8 cellular contexts compared by ENCODE assay signal in the genomic region with DNA sequence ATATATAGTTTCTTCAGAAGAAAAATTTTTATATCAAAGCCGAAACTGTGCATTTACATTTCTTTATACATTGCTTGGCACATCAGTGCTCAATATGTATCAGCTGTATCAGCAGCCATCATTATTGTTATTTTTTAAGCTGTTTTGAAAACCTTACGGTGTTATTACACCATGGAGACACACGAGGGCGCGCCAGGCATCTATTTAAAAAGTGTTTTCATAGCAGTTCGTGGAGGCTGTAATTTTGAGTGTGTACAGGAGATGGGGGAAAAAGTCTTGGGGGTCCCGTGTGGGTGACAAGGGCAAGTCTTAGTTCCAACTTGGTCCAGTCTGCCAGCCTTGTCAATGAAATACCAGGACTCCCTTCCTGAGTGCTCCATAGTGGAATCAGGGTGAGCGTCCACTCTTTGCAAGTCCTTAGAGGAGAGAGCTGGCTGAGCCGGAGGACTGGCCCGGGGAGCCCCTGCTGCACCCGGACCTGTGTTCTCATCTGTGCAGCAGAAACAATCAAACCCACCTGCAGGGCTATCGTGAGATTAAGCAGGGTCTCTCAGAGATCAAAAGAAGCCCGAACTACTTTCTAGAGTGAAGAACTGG. TPM values are rescaled to one million over a fixed set of nuclear protein-coding genes. Genes with fewer than 3 reads are reported as not detected.
A peak's percentile ranks its signal among the peaks of the same experiment; 100 is the strongest.
DNase-seq lines count a peak whose midpoint lies in the region; ATAC-seq and TF ChIP-seq lines count a peak whose summit lies in the region.

No MANE protein-coding gene starts in this region.

- H3K27ac Mint-ChIP-seq in CD14-positive monocyte (no peak overlapping the region), HFFc6 (no peak overlapping the region)
- no peak overlapping the region for H3K27ac Mint-ChIP-seq in activated T-helper 17 cell treated with anti-CD3 and anti-CD28 coated beads, Interleukin-2, amount 50 U/mL, for 72 hours

- H3K4me1 Mint-ChIP-seq in CD14-positive monocyte (no peaks in the 10 kb centered on the region), HFFc6 (ENCODE audit: low read depth) (peaks cover 22% of the 10 kb centered on the region)
- H3K4me1 Mint-ChIP-seq in activated T-helper 17 cell treated with anti-CD3 and anti-CD28 coated beads, Interleukin-2, amount 50 U/mL, for 72 hours, result no peaks in the 10 kb centered on the region

- H3K36me3 Mint-ChIP-seq in CD14-positive monocyte (no peaks in the 10 kb centered on the region), HFFc6 (ENCODE audit: low read depth) (no peaks in the 10 kb centered on the region)
- H3K36me3 Mint-ChIP-seq in activated T-helper 17 cell treated with anti-CD3 and anti-CD28 coated beads, Interleukin-2, amount 50 U/mL, for 72 hours (ENCODE audit: low read depth), result no peaks in the 10 kb centered on the region

- no peak for TF ChIP-seq POLR2A in upper lobe of left lung (IDR thresholded peaks at IDR 0.05)

- DNase-seq in CD14-positive monocyte (ENCODE audit: low spot score) (peak; percentile 56), HFFc6 (peak; percentile 47), NOMO-1 treated with DMSO at 0.1 percent for 48 hours (lab: John Stamatoyannopoulos, UW; ENCODE audit: unreplicated experiment) (peak; percentile 56), activated T-cell treated with anti-CD3 and anti-CD28 coated beads for 1 hour (ENCODE audit: low read depth) (peak; percentile 36), fibroblast of gingiva (ENCODE audit: low read depth) (peak; percentile 47), nucleus accumbens (lab: John Stamatoyannopoulos, UW) (peak in 36 of 56 donors; percentile 1 to 60 (median 12)), upper lobe of left lung (peak in 1 of 2 donors; percentile 41)

- TF ChIP-seq CTCF in CD14-positive monocyte (IDR thresholded peaks at IDR 0.05), result peak; percentile 81
- peak; percentile 89 for TF ChIP-seq CTCF in HFFc6 (IDR thresholded peaks at IDR 0.05)
- peak; percentile 24 to 73 (median 54) for TF ChIP-seq CTCF in upper lobe of left lung (IDR thresholded peaks at IDR 0.05)

- no peaks in the 10 kb centered on the region for H3K27me3 ChIP-seq in upper lobe of left lung

- H3K36me3 ChIP-seq in upper lobe of left lung, result no peaks in the 10 kb centered on the region

- H3K9me3 Mint-ChIP-seq in CD14-positive monocyte, result peaks cover 0 to 2% (median 0%) of the 10 kb centered on the region in 7 donors
- H3K9me3 Mint-ChIP-seq in HFFc6, result no peaks in the 10 kb centered on the region
- no peaks in the 10 kb centered on the region for H3K9me3 Mint-ChIP-seq in activated T-helper 17 cell treated with anti-CD3 and anti-CD28 coated beads, Interleukin-2, amount 50 U/mL, for 72 hours

- no peaks in the 10 kb centered on the region for H3K9me3 ChIP-seq in upper lobe of left lung

- intact Hi-C loops in CD14-positive monocyte (cut with micrococcal nuclease), result loop anchor here in 1 of 2 donors (10.0 kb wide), 1 partner anchor 422 kb away; no protein-coding TSS in a partner anchor

- no peak overlapping the region for H3K27ac ChIP-seq in upper lobe of left lung

- H3K4me3 ChIP-seq in upper lobe of left lung, result no peak overlapping the region

- no peak for TF ChIP-seq EP300 in upper lobe of left lung (IDR thresholded peaks at IDR 0.05)

- peak in 1 of 2 donors; percentile 62 for ATAC-seq in upper lobe of left lung (ENCODE audit: low FRiP score in 2 of 2)
- ATAC-seq in activated T-helper 17 cell treated with anti-CD3 and anti-CD28 coated beads, Interleukin-2, amount 50 U/mL, for 72 hours (replicated peaks), result no peak

- H3K27me3 Mint-ChIP-seq in CD14-positive monocyte (ENCODE audit: low read depth in 3 of 3), result peaks cover 6 to 15% (median 10%) of the 10 kb centered on the region in 3 donors
- H3K27me3 Mint-ChIP-seq in HFFc6 (ENCODE audit: insufficient read depth), result peaks cover 15% of the 10 kb centered on the region
- H3K27me3 Mint-ChIP-seq in activated T-helper 17 cell treated with anti-CD3 and anti-CD28 coated beads, Interleukin-2, amount 50 U/mL, for 72 hours, result peaks cover 24% of the 10 kb centered on the region

- no peaks in the 10 kb centered on the region for H3K4me1 ChIP-seq in upper lobe of left lung

- WGBS in upper lobe of left lung, 2 donors, result 23% methylated on average over 13 of the region's 13 CpGs

- peak overlapping the region in 1 of 2 donors; percentile 9 for H3K4me3 Mint-ChIP-seq in CD14-positive monocyte
- H3K4me3 Mint-ChIP-seq in HFFc6, result peak overlapping the region; percentile 82
- no peak overlapping the region for H3K4me3 Mint-ChIP-seq in activated T-helper 17 cell treated with anti-CD3 and anti-CD28 coated beads, Interleukin-2, amount 50 U/mL, for 72 hours

RNA-seq across cellular contexts. Expression of a gene that starts 43.3 kb away (rescaled TPM):
- polyA plus RNA-seq in CD14-positive monocyte, result not detected
- total RNA-seq in HFFc6 (2021; fragmentation: NEBNext Ultra II Directional; extraction: Animal tissue kit (Norgen Biotek cat#: 25700)), result 10 to 100 TPM; 27.0 to 36.4 (median 30.5) TPM
- 10 to 100 TPM in 4 of 6 donors, 1 to 10 TPM in 2; 5.5 to 93.2 (median 13.8) TPM for total RNA-seq in upper lobe of left lung
- total RNA-seq in activated T-helper 17 cell treated with anti-CD3 and anti-CD28 coated beads, Interleukin-2, amount 50 U/mL, for 72 hours, result not detected

Comparison
In these comparisons a context has a peak if more than half of its experiments do, and no peak if none do; other contexts are left out.
1. RNA of a gene that starts 43.3 kb away (total RNA-seq): 27.0 to 36.4 TPM in HFFc6 and 5.5 to 93.2 TPM in upper lobe of left lung; not detected in activated T-helper 17 cell treated with anti-CD3 and anti-CD28 coated beads, Interleukin-2, amount 50 U/mL, for 72 hours; every median in the first group is over 4 times any median in the second.
2. Peak in every context shown above with its lines, with median percentiles within 50 percentile points of each other: CTCF ChIP-seq.